ENCODE assay signal across 22 cellular contexts in genomic region chr2:202149953-202150352, GRCh38.
DNase-seq lines count a peak whose midpoint lies in the region; ATAC-seq and TF ChIP-seq lines count a peak whose summit lies in the region.
"Had no signal": no experiment of that assay in that cellular context is flagged by ENCODE, and none has a peak within 500 bp of the region (broad histone marks: within the 10 kb centered on the region; RNA-seq: fewer than 3 reads in every experiment).

No MANE protein-coding gene starts in this region.

- H3K4me3 ChIP-seq in heart left ventricle (no peak overlapping the region), muscle layer of duodenum (ENCODE audit: low read depth in 1 of 2, low read length in 2 of 2) (no peak overlapping the region), suprapubic skin (no peak overlapping the region)
- H3K4me3 ChIP-seq: cardiac muscle cell, stomach, tibial nerve had no signal

- no peaks in the 10 kb centered on the region for H3K4me1 Mint-ChIP-seq in effector memory CD8-positive, alpha-beta T cell (ENCODE audit: low read depth in 2 of 2)
- H3K4me1 Mint-ChIP-seq: activated naive CD4-positive, alpha-beta T cell treated with anti-CD3 and anti-CD28 coated beads, Interleukin-2, amount 10 ng/mL, durations not matched to agents 7 days and 5 days; CD4-positive, alpha-beta memory T cell had no signal

- peaks cover 54 to 63% of the 10 kb centered on the region in 2 donors for H3K27me3 Mint-ChIP-seq in effector memory CD8-positive, alpha-beta T cell

- H3K4me3 Mint-ChIP-seq in effector memory CD8-positive, alpha-beta T cell: no peak overlapping the region
- H3K4me3 Mint-ChIP-seq: activated CD4-positive, alpha-beta memory T cell treated with anti-CD3 and anti-CD28 coated beads for 36 hours; activated naive CD4-positive, alpha-beta T cell treated with anti-CD3 and anti-CD28 coated beads, Interleukin-2, amount 10 ng/mL, durations not matched to agents 7 days and 5 days; CD4-positive, alpha-beta memory T cell had no signal

- H3K4me1 ChIP-seq in heart left ventricle (peaks cover 0 to 30% (median 5%) of the 10 kb centered on the region in 12 donors), muscle layer of duodenum (ENCODE audit: control insufficient read depth in 1 of 2, insufficient read depth in 2 of 2, low read length in 2 of 2) (peaks cover 13 to 24% of the 10 kb centered on the region in 2 donors), suprapubic skin (peaks cover 15% of the 10 kb centered on the region)

- no peak for TF ChIP-seq CTCF in heart left ventricle (IDR thresholded peaks at IDR 0.05)
- no peak for TF ChIP-seq CTCF in suprapubic skin (IDR thresholded peaks at IDR 0.05)

- H3K27ac Mint-ChIP-seq in effector memory CD8-positive, alpha-beta T cell: no peak overlapping the region
- H3K27ac Mint-ChIP-seq: activated CD4-positive, alpha-beta memory T cell treated with anti-CD3 and anti-CD28 coated beads for 36 hours; activated naive CD4-positive, alpha-beta T cell treated with anti-CD3 and anti-CD28 coated beads, Interleukin-2, amount 10 ng/mL, durations not matched to agents 7 days and 5 days; CD4-positive, alpha-beta memory T cell had no signal

- TF ChIP-seq POLR2A in heart left ventricle (IDR thresholded peaks at IDR 0.05): no peak
- no peak for TF ChIP-seq POLR2A in suprapubic skin (IDR thresholded peaks at IDR 0.05)

- H3K27ac ChIP-seq in heart left ventricle (peak overlapping the region in 5 of 12 donors; percentile 12 to 68 (median 42)), muscle layer of duodenum (ENCODE audit: low read length) (peak overlapping the region; percentile 73), suprapubic skin (peak overlapping the region; percentile 69)
- H3K27ac ChIP-seq: cardiac muscle cell, KMS-11 had no signal

- no peaks in the 10 kb centered on the region for H3K9me3 ChIP-seq in heart left ventricle
- H3K9me3 ChIP-seq in muscle layer of duodenum (ENCODE audit: control insufficient read depth in 1 of 2, low read length in 2 of 2): no peaks in the 10 kb centered on the region
- H3K9me3 ChIP-seq in suprapubic skin: no peaks in the 10 kb centered on the region
- H3K9me3 ChIP-seq: stomach, tibial nerve had no signal

- no peak for TF ChIP-seq EP300 in suprapubic skin (IDR thresholded peaks at IDR 0.05)

- H3K36me3 ChIP-seq in heart left ventricle (no peaks in the 10 kb centered on the region), muscle layer of duodenum (ENCODE audit: control insufficient read depth in 1 of 2, insufficient read depth in 2 of 2, low read length in 2 of 2) (no peaks in the 10 kb centered on the region), suprapubic skin (no peaks in the 10 kb centered on the region)
- H3K36me3 ChIP-seq: cardiac muscle cell, stomach, tibial nerve had no signal

- DNase-seq in heart left ventricle (no peak), cardiac septum (ENCODE audit: low spot score) (no peak), fibroblast of gingiva (ENCODE audit: low read depth) (peak; percentile 66), suprapubic skin (ENCODE audit: low spot score in 2 of 2) (no peak), GOT3 (lab: John Stamatoyannopoulos, UW) (no peak)
- no peak for DNase-seq in effector memory CD8-positive, alpha-beta T cell
- DNase-seq: activated CD4-positive, alpha-beta memory T cell treated with anti-CD3 and anti-CD28 coated beads for 36 hours; activated CD8-positive, alpha-beta memory T cell treated with anti-CD3 and anti-CD28 coated beads, Interleukin-2, amount 50 U/mL, for 4 hours; activated naive CD4-positive, alpha-beta T cell treated with anti-CD3 and anti-CD28 coated beads, Interleukin-2, amount 10 ng/mL, durations not matched to agents 7 days and 5 days; CD4-positive, alpha-beta memory T cell; cortex of kidney; NCI-H1436; NCI-H2081 treated with DMSO at 0.1 percent for 48 hours; NCI-H345; NCI-H774; stimulated activated CD4-positive, alpha-beta T cell treated with anti-CD3 and anti-CD28 coated beads, Interleukin-2, amount 100 ng/mL, for 24 hours; stomach had no signal

- 57 to 75% (median 61%) methylated on average over 3 of the region's 3 CpGs for WGBS in heart left ventricle, 4 donors
- WGBS in suprapubic skin: 33% methylated on average over 3 of the region's 3 CpGs

- intact Hi-C loops in heart left ventricle (cut with DNase I): loop anchor here in 1 of 10 donors (10.0 kb wide), 1 partner anchor 85 kb away; no protein-coding TSS in a partner anchor
- intact Hi-C loops in cardiac septum (cut with DNase I): loop anchor here (5.0 kb wide), 1 partner anchor 113 kb away; no protein-coding TSS in a partner anchor

- peak in 3 of 4 donors; percentile 37 to 65 (median 43) for ATAC-seq in heart left ventricle
- ATAC-seq in GM19351 (IDR thresholded peaks at IDR 0.05; ENCODE audit: unreplicated experiment): no peak
- no peak for ATAC-seq in effector memory CD8-positive, alpha-beta T cell (replicated peaks)

- no peaks in the 10 kb centered on the region for H3K36me3 Mint-ChIP-seq in effector memory CD8-positive, alpha-beta T cell (ENCODE audit: insufficient read depth)
- H3K36me3 Mint-ChIP-seq: activated CD4-positive, alpha-beta memory T cell treated with anti-CD3 and anti-CD28 coated beads for 36 hours; activated naive CD4-positive, alpha-beta T cell treated with anti-CD3 and anti-CD28 coated beads, Interleukin-2, amount 10 ng/mL, durations not matched to agents 7 days and 5 days; CD4-positive, alpha-beta memory T cell had no signal

- no peaks in the 10 kb centered on the region for H3K9me3 Mint-ChIP-seq in effector memory CD8-positive, alpha-beta T cell
- H3K9me3 Mint-ChIP-seq: activated CD4-positive, alpha-beta memory T cell treated with anti-CD3 and anti-CD28 coated beads for 36 hours; activated naive CD4-positive, alpha-beta T cell treated with anti-CD3 and anti-CD28 coated beads, Interleukin-2, amount 10 ng/mL, durations not matched to agents 7 days and 5 days had no signal

- H3K27me3 ChIP-seq in heart left ventricle (no peaks in the 10 kb centered on the region), muscle layer of duodenum (ENCODE audit: low read depth, low read length) (no peaks in the 10 kb centered on the region), suprapubic skin (no peaks in the 10 kb centered on the region)
- H3K27me3 ChIP-seq: cardiac muscle cell, tibial nerve had no signal

Comparison
In these comparisons a context has a peak if more than half of its experiments do, and no peak if none do; other contexts are left out.
1. ATAC-seq: peak in heart left ventricle (3 of 4); none in GM19351 (single experiment) and effector memory CD8-positive, alpha-beta T cell (single experiment).